22 cellular contexts compared by ENCODE assay signal in the genomic region with DNA sequence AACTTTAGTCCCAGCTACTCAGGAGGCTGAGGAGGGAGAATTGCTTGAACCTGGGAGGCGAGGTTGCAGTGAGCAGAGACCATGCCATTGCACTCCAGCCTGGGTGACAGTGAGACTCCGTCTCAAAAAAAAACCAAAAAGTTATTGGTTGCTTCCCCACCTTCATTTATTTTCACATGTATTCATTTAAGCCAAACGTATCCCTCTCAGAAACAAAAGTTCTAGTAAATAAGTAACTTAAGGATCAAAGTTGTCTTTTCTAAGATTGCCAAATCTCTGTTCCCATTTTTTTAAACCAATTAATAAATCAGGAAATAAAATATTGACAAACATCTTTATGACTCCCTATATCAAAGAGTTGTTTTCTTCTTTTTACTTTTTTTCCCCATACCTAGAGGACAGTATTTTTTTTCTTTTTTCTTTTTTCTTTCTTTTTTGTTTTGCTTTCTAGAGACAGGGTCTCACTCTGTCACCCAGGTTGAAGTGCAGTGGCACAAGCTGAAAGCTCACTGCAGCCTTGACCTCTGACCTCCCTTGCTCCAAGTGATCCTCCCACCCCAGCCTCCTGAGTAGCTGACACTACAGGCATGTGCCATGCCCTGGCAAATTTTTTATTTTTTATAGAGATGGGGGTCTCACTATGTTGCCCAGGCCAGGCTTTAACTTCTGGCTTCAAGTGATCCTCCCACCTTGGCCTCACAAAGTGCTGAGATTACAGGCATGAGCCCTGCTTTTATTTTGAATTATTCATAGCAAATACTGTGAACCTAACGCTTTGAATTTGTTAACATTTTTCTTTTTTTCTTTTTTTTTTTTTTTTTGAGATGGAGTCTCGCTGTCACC. TPM values are rescaled to one million over a fixed set of nuclear protein-coding genes. Genes with fewer than 3 reads are reported as not detected.
DNase-seq lines count a peak whose midpoint lies in the region; ATAC-seq, FAIRE-seq and TF ChIP-seq lines count a peak whose summit lies in the region.
"Had no signal": no experiment of that assay in that cellular context is flagged by ENCODE, and none has a peak within 500 bp of the region (broad histone marks: within the 10 kb centered on the region; RNA-seq: fewer than 3 reads in every experiment).

No MANE protein-coding gene starts in this region.

- in situ Hi-C loops in HepG2 (cut with HindIII; ENCODE audit: extremely low pct_ligation_motif_present, low pct_unique_long_range_greater_than_20kb): no loop called here

- no peak for TF ChIP-seq POLR2A in HepG2 (IDR thresholded peaks at IDR 0.05; ENCODE audit: insufficient read depth in 1 of 2, low read depth in 2 of 2, low read length in 2 of 2)

- ATAC-seq in HepG2: peak; percentile 56
- ATAC-seq in GM21737 (IDR thresholded peaks at IDR 0.05; ENCODE audit: unreplicated experiment): no peak
- no peak for ATAC-seq in HG03175 (IDR thresholded peaks at IDR 0.05; ENCODE audit: unreplicated experiment)
- ATAC-seq: A549 had no signal

- peak; percentile 72 for FAIRE-seq in HepG2 (lab: Jason Lieb, UNC)
- FAIRE-seq: A549, G401.6, GM12891, GM19239 had no signal

- H3K4me2 ChIP-seq in HepG2 (ENCODE audit: low read depth, low read length): peak overlapping the region; percentile 39
- H3K4me2 ChIP-seq: A549, BLaER1 had no signal

- H3K4me3 ChIP-seq in HEK293 (ENCODE audit: low read depth, low read length): no peak overlapping the region
- H3K4me3 ChIP-seq in HepG2 (replicated peaks in 1 of 3; ENCODE audit: insufficient read depth in 1 of 3, low read depth in 2 of 3, low read length in 3 of 3): no peak overlapping the region
- H3K4me3 ChIP-seq: A549, BLaER1, GM23248, HAP-1 had no signal

- TF ChIP-seq RAD21 in HepG2 (CRISPR knock-in tag; IDR thresholded peaks at IDR 0.05): no peak

- H3K27me3 ChIP-seq in HepG2 (ENCODE audit: control insufficient read depth in 1 of 2, insufficient read depth in 2 of 2, low read length in 2 of 2): no peaks in the 10 kb centered on the region; a peak in 1 of 5 replicates
- H3K27me3 ChIP-seq: BLaER1 had no signal

- H3K27ac Mint-ChIP-seq in dendritic cell treated with granulocyte-macrophage colony-stimulating factor and Interleukin-4, amounts not matched to agents 40 ng/mL and 50 ng/mL, for 4 days: peak overlapping the region; percentile 43
- H3K27ac Mint-ChIP-seq in nephron progenitor cell: no peak overlapping the region
- H3K27ac Mint-ChIP-seq: CD4-positive, alpha-beta memory T cell had no signal

- no peak for TF ChIP-seq CTCF in HEK293 (tag by site-specific recombination; IDR thresholded peaks at IDR 0.05)
- no peak for TF ChIP-seq CTCF in HepG2 (CRISPR knock-in tag; IDR thresholded peaks at IDR 0.05)
- no peak for TF ChIP-seq CTCF in nephron progenitor cell (IDR thresholded peaks at IDR 0.05)

- CTCF ChIA-PET in HEK293 (lab: Yijun Ruan, JAX) (interaction anchor here (1.2 to 1.7 kb wide), 2 partner anchors 10 to 20 kb away, joined by 3 to 5 read pairs; no protein-coding TSS in a partner anchor), HepG2 (lab: Yijun Ruan, JAX; ENCODE audit: low intra/inter-chr PET ratio, low total read pairs) (no interaction called here)

- H3K79me2 ChIP-seq in HepG2 (ENCODE audit: insufficient read depth, low read length): no peaks in the 10 kb centered on the region

- H3K36me3 Mint-ChIP-seq in dendritic cell treated with granulocyte-macrophage colony-stimulating factor and Interleukin-4, amounts not matched to agents 40 ng/mL and 50 ng/mL, for 4 days (ENCODE audit: low read depth): peaks cover 80% of the 10 kb centered on the region
- H3K36me3 Mint-ChIP-seq in nephron progenitor cell (ENCODE audit: low read depth): peaks cover 49% of the 10 kb centered on the region
- H3K36me3 Mint-ChIP-seq: IgD-negative memory B cell had no signal

- intact Hi-C loops in dendritic cell treated with granulocyte-macrophage colony-stimulating factor and Interleukin-4, amounts not matched to agents 40 ng/mL and 50 ng/mL, for 4 days (cut with micrococcal nuclease): no loop called here
- intact Hi-C loops in HepG2 (cut with micrococcal nuclease; ENCODE audit: unreplicated experiment): no loop called here

- no peak overlapping the region for H3K4me3 Mint-ChIP-seq in dendritic cell treated with granulocyte-macrophage colony-stimulating factor and Interleukin-4, amounts not matched to agents 40 ng/mL and 50 ng/mL, for 4 days
- H3K4me3 Mint-ChIP-seq in nephron progenitor cell: no peak overlapping the region
- H3K4me3 Mint-ChIP-seq: CD14-positive monocyte; CD4-positive, alpha-beta memory T cell; IgD-negative memory B cell had no signal

- H3K27ac ChIP-seq in HEK293 (ENCODE audit: extremely low read depth, low read depth, low read length) (no peak overlapping the region), HepG2 (ENCODE audit: extremely low read length, insufficient read depth, low read length) (peak overlapping the region; percentile 35)
- H3K27ac ChIP-seq: 22Rv1, A549, BLaER1, GM23248, HL-60 had no signal

- H3K27me3 Mint-ChIP-seq in dendritic cell treated with granulocyte-macrophage colony-stimulating factor and Interleukin-4, amounts not matched to agents 40 ng/mL and 50 ng/mL, for 4 days: no peaks in the 10 kb centered on the region
- no peaks in the 10 kb centered on the region for H3K27me3 Mint-ChIP-seq in nephron progenitor cell (ENCODE audit: low read depth, poor library complexity)
- H3K27me3 Mint-ChIP-seq: CD4-positive, alpha-beta memory T cell; IgD-negative memory B cell had no signal

- H3K9me3 Mint-ChIP-seq in dendritic cell treated with granulocyte-macrophage colony-stimulating factor and Interleukin-4, amounts not matched to agents 40 ng/mL and 50 ng/mL, for 4 days: no peaks in the 10 kb centered on the region
- no peaks in the 10 kb centered on the region for H3K9me3 Mint-ChIP-seq in nephron progenitor cell
- H3K9me3 Mint-ChIP-seq: CD14-positive monocyte; CD4-positive, alpha-beta memory T cell; IgD-negative memory B cell had no signal

- whole genome bisulfite sequencing in HepG2 (ENCODE audit: low lambda C conversion rate): 68% methylated on average over 5 of the region's 5 CpGs

- H3K4me1 ChIP-seq in HEK293 (ENCODE audit: control insufficient read depth, insufficient read depth, low read length) (no peaks in the 10 kb centered on the region), HepG2 (ENCODE audit: insufficient read depth, low read length) (peaks cover 20% of the 10 kb centered on the region)
- H3K4me1 ChIP-seq: A549, BLaER1 had no signal

- POLR2A ChIA-PET in HEK293 (lab: Yijun Ruan, JAX): interaction anchor here (1.3 kb wide), 1 partner anchor 10 kb away, joined by 3 read pairs; no protein-coding TSS in a partner anchor
- POLR2A ChIA-PET in HepG2 (lab: Yijun Ruan, JAX): interaction anchor here (2.6 kb wide), 1 partner anchor 10 kb away, joined by 22 read pairs; the partner anchor contains the start of gene ZFTA

- H3K36me3 ChIP-seq in HEK293 (ENCODE audit: control insufficient read depth in 2 of 2, insufficient read depth in 1 of 2, low read length in 2 of 2) (peaks cover 3 to 62% of the 10 kb centered on the region in 2 experiments; a peak in 2 of 3 replicates), HepG2 (replicated peaks in 1 of 2; ENCODE audit: control insufficient read depth in 1 of 2, insufficient read depth in 2 of 2, low read length in 2 of 2) (peaks cover 2 to 31% of the 10 kb centered on the region in 2 experiments; a peak in 3 of 5 replicates)

- TF ChIP-seq EP300 in HepG2 (IDR thresholded peaks at IDR 0.05; ENCODE audit: low read depth in 2 of 2, low read length in 2 of 2) (no peak), HepG2 (CRISPR knock-in tag; IDR thresholded peaks at IDR 0.05; ENCODE audit: borderline replicate concordance) (no peak)

- H4K20me1 ChIP-seq in HepG2 (ENCODE audit: insufficient read depth, low read length): no peaks in the 10 kb centered on the region

- BruUV-seq in HepG2 (replicated peaks; lab: Mats Ljungman, UMichigan): no TSS peak

- H3K4me1 Mint-ChIP-seq in dendritic cell treated with granulocyte-macrophage colony-stimulating factor and Interleukin-4, amounts not matched to agents 40 ng/mL and 50 ng/mL, for 4 days (ENCODE audit: low read depth): no peaks in the 10 kb centered on the region
- peaks cover 20% of the 10 kb centered on the region for H3K4me1 Mint-ChIP-seq in nephron progenitor cell
- H3K4me1 Mint-ChIP-seq: CD14-positive monocyte; CD4-positive, alpha-beta memory T cell; IgD-negative memory B cell had no signal

- no peak overlapping the region for H3K9ac ChIP-seq in HepG2 (ENCODE audit: insufficient read depth, low read depth, low read length)
- H3K9ac ChIP-seq: BLaER1, GM23248 had no signal

- DNase-seq in HepG2 (ENCODE audit: low spot score): peak; percentile 52
- peak; percentile 17 for DNase-seq in nephron progenitor cell
- no peak for DNase-seq in HuH-7.5 (ENCODE audit: low spot score)
- no peak for DNase-seq in epidermal melanocyte (ENCODE audit: insufficient read length, low spot score)
- DNase-seq: CD4-positive, alpha-beta memory T cell; COR-L47; DMS 273 treated with DMSO at 0.1 percent for 48 hours; GM23248 had no signal

- H3K9me3 ChIP-seq in HEK293 (ENCODE audit: control insufficient read depth, insufficient read depth, low read depth, low read length): no peaks in the 10 kb centered on the region
- H3K9me3 ChIP-seq in HepG2 (ENCODE audit: low read length): no peaks in the 10 kb centered on the region
- H3K9me3 ChIP-seq: A549, BLaER1, HAP-1 had no signal

- H2AFZ ChIP-seq in HepG2 (ENCODE audit: low read length): no peak overlapping the region
- H2AFZ ChIP-seq: GM23248 had no signal

RNA-seq across cellular contexts. Expression of gene ZFTA, which starts 11.4 kb away (rescaled TPM):
- total RNA-seq in HepG2 (2016; rRNA removed; fragmentation: Illumina TruSeq; extraction: Trizol): 6.5 and 10.4 TPM in 2 replicates
- 1.1 and 1.6 TPM in 2 replicates for total RNA-seq in HepG2 (2016; cell fraction: cytosol; rRNA removed; fragmentation: Illumina TruSeq; extraction: Trizol; ENCODE audit: low read depth)
- total RNA-seq in HepG2 (2016; cell fraction: insoluble cytoplasmic fraction; rRNA removed; fragmentation: Illumina TruSeq; extraction: Trizol): 5.9 and 9.4 TPM in 2 replicates
- total RNA-seq in HepG2 (2016; cell fraction: membrane; rRNA removed; fragmentation: Illumina TruSeq; extraction: Trizol): 4.9 and 5.3 TPM in 2 replicates
- 8.8 and 11.2 TPM in 2 replicates for total RNA-seq in HepG2 (2016; cell fraction: nucleus; rRNA removed; fragmentation: Illumina TruSeq; extraction: Trizol)
- 3.9 and 5.6 TPM in 2 replicates for polyA plus RNA-seq in HepG2 (2011; rRNA removed)
- polyA plus RNA-seq in HepG2 (2011; cell fraction: cytosol; rRNA removed): 2.2 and 3.2 TPM in 2 replicates
- polyA plus RNA-seq in HepG2 (2011; cell fraction: nucleus; rRNA removed): 15.3 and 19.0 TPM in 2 replicates
- 6.4 and 6.6 TPM in 2 replicates for polyA plus RNA-seq in HepG2 (2012)
- polyA plus RNA-seq in HepG2 (2016; cell fraction: cytosol; fragmentation: Illumina TruSeq; extraction: Trizol; ENCODE audit: low read depth): 0.53 and 0.94 TPM in 2 replicates
- 6.0 and 6.2 TPM in 2 replicates for polyA plus RNA-seq in HepG2 (2016; cell fraction: insoluble cytoplasmic fraction; fragmentation: Illumina TruSeq; extraction: Trizol; ENCODE audit: low read depth)
- polyA plus RNA-seq in HepG2 (2016; cell fraction: membrane; fragmentation: Illumina TruSeq; extraction: Trizol; ENCODE audit: low read depth): 2.1 and 2.6 TPM in 2 replicates
- polyA plus RNA-seq in HepG2 (2016; cell fraction: nucleus; fragmentation: Illumina TruSeq; extraction: Trizol; ENCODE audit: insufficient read depth, low read depth): 20.0 and 22.4 TPM in 2 replicates
- 4.8 and 5.2 TPM in 2 replicates for polyA minus RNA-seq in HepG2 (2011; rRNA and poly(A)+ RNA removed; ENCODE audit: low replicate concordance)
- polyA minus RNA-seq in HepG2 (2011; cell fraction: cytosol; rRNA and poly(A)+ RNA removed): 4.2 and 4.4 TPM in 2 replicates
- 9.0 and 11.1 TPM in 2 replicates for polyA minus RNA-seq in HepG2 (2011; cell fraction: nucleus; rRNA and poly(A)+ RNA removed)
- polyA plus RNA-seq: CD14-positive monocyte had no signal

RNA-seq across cellular contexts. Expression of gene SPINDOC, which starts 56.1 kb away (rescaled TPM):
- total RNA-seq in HepG2 (2016; rRNA removed; fragmentation: Illumina TruSeq; extraction: Trizol): 23.6 and 29.9 TPM in 2 replicates
- 44.1 and 45.2 TPM in 2 replicates for total RNA-seq in HepG2 (2016; cell fraction: cytosol; rRNA removed; fragmentation: Illumina TruSeq; extraction: Trizol; ENCODE audit: low read depth)
- total RNA-seq in HepG2 (2016; cell fraction: insoluble cytoplasmic fraction; rRNA removed; fragmentation: Illumina TruSeq; extraction: Trizol): 19.6 and 30.8 TPM in 2 replicates
- total RNA-seq in HepG2 (2016; cell fraction: membrane; rRNA removed; fragmentation: Illumina TruSeq; extraction: Trizol): 65.9 and 67.9 TPM in 2 replicates
- total RNA-seq in HepG2 (2016; cell fraction: nucleus; rRNA removed; fragmentation: Illumina TruSeq; extraction: Trizol): 18.3 and 21.0 TPM in 2 replicates
- polyA plus RNA-seq in HepG2 (2011; rRNA removed): 21.4 and 24.8 TPM in 2 replicates
- 20.8 and 31.5 TPM in 2 replicates for polyA plus RNA-seq in HepG2 (2011; cell fraction: cytosol; rRNA removed)
- polyA plus RNA-seq in HepG2 (2011; cell fraction: nucleus; rRNA removed): 29.5 and 33.6 TPM in 2 replicates
- polyA plus RNA-seq in HepG2 (2012): 17.1 and 21.7 TPM in 2 replicates
- polyA plus RNA-seq in HepG2 (2016; cell fraction: cytosol; fragmentation: Illumina TruSeq; extraction: Trizol; ENCODE audit: low read depth): 69.3 and 70.4 TPM in 2 replicates
- 36.8 and 41.3 TPM in 2 replicates for polyA plus RNA-seq in HepG2 (2016; cell fraction: insoluble cytoplasmic fraction; fragmentation: Illumina TruSeq; extraction: Trizol; ENCODE audit: low read depth)
- 88.9 and 91.0 TPM in 2 replicates for polyA plus RNA-seq in HepG2 (2016; cell fraction: membrane; fragmentation: Illumina TruSeq; extraction: Trizol; ENCODE audit: low read depth)
- polyA plus RNA-seq in HepG2 (2016; cell fraction: nucleus; fragmentation: Illumina TruSeq; extraction: Trizol; ENCODE audit: insufficient read depth, low read depth): 55.9 and 57.5 TPM in 2 replicates
- 17.5 and 25.8 TPM in 2 replicates for polyA minus RNA-seq in HepG2 (2011; rRNA and poly(A)+ RNA removed; ENCODE audit: low replicate concordance)
- 9.3 and 10.1 TPM in 2 replicates for polyA minus RNA-seq in HepG2 (2011; cell fraction: cytosol; rRNA and poly(A)+ RNA removed)
- polyA minus RNA-seq in HepG2 (2011; cell fraction: nucleus; rRNA and poly(A)+ RNA removed): 13.3 and 14.8 TPM in 2 replicates

Comparison
In these comparisons a context has a peak if more than half of its experiments do, and no peak if none do; other contexts are left out.
1. DNase-seq: peak in HepG2 (single experiment) and nephron progenitor cell (single experiment); none in HuH-7.5 (single experiment) and epidermal melanocyte (single experiment).
2. Of the 63 proteins assayed by ChIP-seq in both HepG2 and HEK293: peak only in HepG2: ZNF362; only in HEK293: MYNN; in both: ZNF121; in neither: 60.